Comparison of ENCODE assay signal across 14 cellular contexts in genomic region chr10:131858583-131859340, GRCh38. TPM values are rescaled to one million over a fixed set of nuclear protein-coding genes. Genes with fewer than 3 reads are reported as not detected.
DNase-seq lines count a peak whose midpoint lies in the region; ATAC-seq and TF ChIP-seq lines count a peak whose summit lies in the region.
"Had no signal": no experiment of that assay in that cellular context is flagged by ENCODE, and none has a peak within 500 bp of the region (broad histone marks: within the 10 kb centered on the region; RNA-seq: fewer than 3 reads in every experiment).

No MANE protein-coding gene starts in this region.

- H3K9me3 ChIP-seq in OCI-LY1 (ENCODE audit: low read length) (no peaks in the 10 kb centered on the region), spleen (no peaks in the 10 kb centered on the region)

- H3K9ac ChIP-seq in OCI-LY1 (ENCODE audit: low read length): no peak overlapping the region

- peak; percentile 34 for DNase-seq in CD14-positive monocyte (ENCODE audit: low spot score)
- DNase-seq in left lobe of liver (ENCODE audit: low spot score): peak; percentile 33
- peak; percentile 71 for DNase-seq in spleen
- DNase-seq: NCI-H1417, NCI-H2029, NCI-H2171 treated with DMSO at 0.1 percent for 48 hours, NCI-H510A treated with DMSO at 0.1 percent for 48 hours, SIG-M5 had no signal

- H3F3A ChIP-seq in OCI-LY1 (ENCODE audit: insufficient read depth, low read length): no peaks in the 10 kb centered on the region

- ATAC-seq in left lobe of liver: no peak
- ATAC-seq in HG03442 (IDR thresholded peaks at IDR 0.05; ENCODE audit: unreplicated experiment): no peak
- ATAC-seq in GM18858 (IDR thresholded peaks at IDR 0.05; ENCODE audit: unreplicated experiment): no peak
- ATAC-seq in HG03095 (IDR thresholded peaks at IDR 0.05; ENCODE audit: unreplicated experiment): no peak

- H3K36me3 ChIP-seq in OCI-LY1 (ENCODE audit: insufficient read depth, low read length) (no peaks in the 10 kb centered on the region), spleen (no peaks in the 10 kb centered on the region)

- H3K27me3 Mint-ChIP-seq in CD14-positive monocyte (ENCODE audit: low read depth in 3 of 3): peaks cover 3 to 16% (median 16%) of the 10 kb centered on the region in 3 donors

- H3K27ac ChIP-seq in OCI-LY1 (ENCODE audit: low read depth, low read length, poor library complexity, severe bottlenecking): no peak overlapping the region
- no peak overlapping the region for H3K27ac ChIP-seq in spleen

- intact Hi-C loops in CD14-positive monocyte (cut with micrococcal nuclease) (no loop called here), spleen (cut with DNase I; ENCODE audit: low total_unique reads) (no loop called here)

- H3K27ac Mint-ChIP-seq in CD14-positive monocyte: no peak overlapping the region
- H3K27ac Mint-ChIP-seq: B cell, IgD-negative memory B cell had no signal

- TF ChIP-seq CTCF in CD14-positive monocyte (IDR thresholded peaks at IDR 0.05): no peak
- peak; percentile 18; the same call in 1 of the 2 replicates for TF ChIP-seq CTCF in OCI-LY1 (IDR thresholded peaks at IDR 0.05; ENCODE audit: low read length)
- TF ChIP-seq CTCF in spleen (IDR thresholded peaks at IDR 0.05 in 8 of 11, conservative IDR thresholded peaks at IDR 0.05 in 3 of 11): no peak

- no peaks in the 10 kb centered on the region for H3K9me2 ChIP-seq in OCI-LY1 (ENCODE audit: low read depth, low read length)

- H3K4me1 ChIP-seq in OCI-LY1 (ENCODE audit: insufficient read depth, low read length, severe bottlenecking): no peaks in the 10 kb centered on the region
- H3K4me1 ChIP-seq in spleen: no peaks in the 10 kb centered on the region

- TF ChIP-seq POLR2A in spleen (IDR thresholded peaks at IDR 0.05): no peak

- H3K4me2 ChIP-seq in OCI-LY1 (ENCODE audit: low read length): no peak overlapping the region

- H3K4me3 ChIP-seq in OCI-LY1 (ENCODE audit: low read depth, low read length, poor library complexity, severe bottlenecking) (no peak overlapping the region), spleen (no peak overlapping the region)

- no peaks in the 10 kb centered on the region for H4K20me1 ChIP-seq in OCI-LY1 (ENCODE audit: insufficient read depth, low read length)

- 87 to 90% (median 89%) methylated on average over 33 to 35 of the region's 35 CpGs for WGBS in spleen, 5 donors

- no peaks in the 10 kb centered on the region for H3K36me3 Mint-ChIP-seq in CD14-positive monocyte
- H3K36me3 Mint-ChIP-seq: IgD-negative memory B cell had no signal

- no peaks in the 10 kb centered on the region for H3K4me1 Mint-ChIP-seq in CD14-positive monocyte
- H3K4me1 Mint-ChIP-seq: B cell, IgD-negative memory B cell had no signal

- H3K4me3 Mint-ChIP-seq in CD14-positive monocyte: no peak overlapping the region
- H3K4me3 Mint-ChIP-seq: B cell, IgD-negative memory B cell had no signal

- H2AFZ ChIP-seq in OCI-LY1 (ENCODE audit: low read length): no peak overlapping the region

- no peaks in the 10 kb centered on the region for H3K79me2 ChIP-seq in OCI-LY1 (ENCODE audit: insufficient read depth, low read length)

- H3K27me3 ChIP-seq in OCI-LY1 (ENCODE audit: insufficient read depth, low read length) (no peaks in the 10 kb centered on the region; the same call in 1 of the 2 replicates), spleen (replicated peaks in 1 of 7) (peaks cover 0 to 66% (median 0%) of the 10 kb centered on the region in 7 donors)

- H3K9me3 Mint-ChIP-seq in CD14-positive monocyte: peaks cover 0 to 4% (median 0%) of the 10 kb centered on the region in 7 donors
- H3K9me3 Mint-ChIP-seq: IgD-negative memory B cell had no signal

RNA-seq across cellular contexts. Expression of gene PPP2R2D, which starts 42.0 kb away (rescaled TPM):
- polyA plus RNA-seq in CD14-positive monocyte: 10 to 100 TPM; 12.8 to 12.9 TPM
- 15.4 TPM for total RNA-seq in left lobe of liver
- 10 to 100 TPM; 28.0 to 41.2 (median 35.3) TPM for total RNA-seq in spleen
- 10 to 100 TPM; 15.6 to 21.0 (median 17.3) TPM for polyA plus RNA-seq in spleen
